ENCODE assay signal across 24 cellular contexts in genomic region chr13:30022796-30023195, GRCh38.
"Had no signal": no experiment of that assay in that cellular context is flagged by ENCODE, and none has a peak within 500 bp of the region (broad histone marks: within the 10 kb centered on the region; RNA-seq: fewer than 3 reads in every experiment).

No MANE protein-coding gene starts in this region.

- H3K27me3 ChIP-seq: SJSA1 had no signal

- H3K4me3 ChIP-seq: SJSA1 had no signal

- H3K4me2 ChIP-seq: KMS-11 had no signal

- H3K36me3 ChIP-seq: SJSA1 had no signal

- H3K36me3 Mint-ChIP-seq: activated naive CD4-positive, alpha-beta T cell treated with anti-CD3 and anti-CD28 coated beads, Interleukin-2, amount 10 ng/mL, durations not matched to agents 7 days and 5 days; activated naive CD8-positive, alpha-beta T cell treated with anti-CD3 and anti-CD28 coated beads for 36 hours had no signal

- H3K27me3 Mint-ChIP-seq: activated naive CD8-positive, alpha-beta T cell treated with anti-CD3 and anti-CD28 coated beads for 36 hours had no signal

- ATAC-seq: activated T-helper 17 cell treated with anti-CD3 and anti-CD28 coated beads, Interleukin-2, amount 50 U/mL, for 72 hours had no signal

- DNase-seq: activated B cell treated with CpG ODN at 0.5 μM for 24 hours; activated CD4-positive, alpha-beta T cell treated with anti-CD3 and anti-CD28 coated beads for 1 hour; activated CD4-positive, alpha-beta T cell treated with anti-CD3 and anti-CD28 coated beads, Interleukin-2, amount 10 ng/mL, durations not matched to agents 24 days and 14 days; activated CD4-positive, alpha-beta T cell treated with anti-CD3 and anti-CD28 coated beads, Interleukin-2, amount 50 U/mL, for 48 hours; activated CD8-positive, alpha-beta memory T cell treated with anti-CD3 and anti-CD28 coated beads for 24 hours; activated gamma-delta T cell; activated naive CD4-positive, alpha-beta T cell treated with anti-CD3 and anti-CD28 coated beads, Interleukin-2, amount 10 ng/mL, durations not matched to agents 7 days and 5 days; activated naive CD8-positive, alpha-beta T cell treated with anti-CD3 and anti-CD28 coated beads for 36 hours; activated T-cell treated with anti-CD3 and anti-CD28 coated beads for 4 hours; activated T-cell treated with anti-CD3 and anti-CD28 coated beads, Interleukin-2, amount 50 U/mL, for 48 hours; cerebellar nuclear complex; NCI-H1092; NCI-H1930; NCI-H2107; NCI-H2171 treated with DMSO at 0.1 percent for 48 hours; NCI-H226; NCI-H526 treated with DMSO at 0.1 percent for 48 hours; NCI-H82; OCI-M1; SHP77 had no signal

- H3K4me3 Mint-ChIP-seq: activated B cell treated with CpG ODN at 0.5 μM for 24 hours; activated CD4-positive, alpha-beta T cell treated with anti-CD3 and anti-CD28 coated beads, Interleukin-2, amount 10 ng/mL, durations not matched to agents 24 days and 14 days; activated naive CD4-positive, alpha-beta T cell treated with anti-CD3 and anti-CD28 coated beads, Interleukin-2, amount 10 ng/mL, durations not matched to agents 7 days and 5 days; activated naive CD8-positive, alpha-beta T cell treated with anti-CD3 and anti-CD28 coated beads for 36 hours; activated T-helper 17 cell treated with anti-CD3 and anti-CD28 coated beads, Interleukin-2, amount 50 U/mL, for 72 hours; T-helper 1 cell treated with Interleukin-12 subunit alpha and Interleukin-12 subunit beta and Interleukin-4 antibody, amounts not matched to agents 30 μg/mL and 1 μg/mL, for 36 hours had no signal

- H3K9me3 Mint-ChIP-seq: activated B cell treated with CpG ODN at 0.5 μM for 24 hours; activated CD4-positive, alpha-beta T cell treated with anti-CD3 and anti-CD28 coated beads, Interleukin-2, amount 10 ng/mL, durations not matched to agents 24 days and 14 days; activated naive CD4-positive, alpha-beta T cell treated with anti-CD3 and anti-CD28 coated beads, Interleukin-2, amount 10 ng/mL, durations not matched to agents 7 days and 5 days; activated naive CD8-positive, alpha-beta T cell treated with anti-CD3 and anti-CD28 coated beads for 36 hours; activated T-helper 17 cell treated with anti-CD3 and anti-CD28 coated beads, Interleukin-2, amount 50 U/mL, for 72 hours; T-helper 1 cell treated with Interleukin-12 subunit alpha and Interleukin-12 subunit beta and Interleukin-4 antibody, amounts not matched to agents 30 μg/mL and 1 μg/mL, for 36 hours had no signal

- H3K4me1 Mint-ChIP-seq: activated B cell treated with CpG ODN at 0.5 μM for 24 hours; activated CD4-positive, alpha-beta T cell treated with anti-CD3 and anti-CD28 coated beads, Interleukin-2, amount 10 ng/mL, durations not matched to agents 24 days and 14 days; activated naive CD4-positive, alpha-beta T cell treated with anti-CD3 and anti-CD28 coated beads, Interleukin-2, amount 10 ng/mL, durations not matched to agents 7 days and 5 days; activated T-helper 17 cell treated with anti-CD3 and anti-CD28 coated beads, Interleukin-2, amount 50 U/mL, for 72 hours had no signal

- H3K9ac ChIP-seq: KMS-11 had no signal

- H3K27ac ChIP-seq: KMS-11, SJSA1 had no signal

- H3K27ac Mint-ChIP-seq: activated B cell treated with CpG ODN at 0.5 μM for 24 hours; activated CD4-positive, alpha-beta T cell treated with anti-CD3 and anti-CD28 coated beads, Interleukin-2, amount 10 ng/mL, durations not matched to agents 24 days and 14 days; activated naive CD4-positive, alpha-beta T cell treated with anti-CD3 and anti-CD28 coated beads, Interleukin-2, amount 10 ng/mL, durations not matched to agents 7 days and 5 days; activated naive CD8-positive, alpha-beta T cell treated with anti-CD3 and anti-CD28 coated beads for 36 hours; activated T-helper 17 cell treated with anti-CD3 and anti-CD28 coated beads, Interleukin-2, amount 50 U/mL, for 72 hours; T-helper 1 cell treated with Interleukin-12 subunit alpha and Interleukin-12 subunit beta and Interleukin-4 antibody, amounts not matched to agents 30 μg/mL and 1 μg/mL, for 36 hours had no signal

- H3K9me3 ChIP-seq: SJSA1 had no signal
